1 cellular context compared by ENCODE assay signal in the genomic region with DNA sequence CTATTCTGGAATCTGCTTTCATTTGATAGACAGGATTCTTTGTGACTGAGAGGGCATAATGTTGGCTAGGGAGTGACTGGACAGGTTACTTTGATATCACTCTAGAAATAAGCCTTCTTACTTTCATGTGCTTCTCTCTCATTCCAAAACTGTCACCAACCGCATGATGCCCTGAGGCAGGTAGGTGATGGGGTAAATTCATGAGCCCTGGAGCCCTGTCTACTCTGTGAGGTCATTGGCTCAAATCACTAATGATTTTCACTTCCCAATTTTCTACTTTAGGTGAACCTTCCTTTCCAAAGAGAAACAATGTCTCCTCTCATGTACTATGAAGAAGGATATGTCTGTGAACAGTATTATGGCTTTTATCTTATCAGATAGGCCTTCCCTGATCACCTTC.
A peak's percentile ranks its signal among the peaks of the same experiment; 100 is the strongest.
TF ChIP-seq lines count a peak whose summit lies in the region.

No MANE protein-coding gene starts in this region.

TF ChIP-seq in GM12878, 131 proteins besides CTCF, POLR2A, EP300 and RAD21 (continued from another document):
- TF ChIP-seq, protein P1, sequence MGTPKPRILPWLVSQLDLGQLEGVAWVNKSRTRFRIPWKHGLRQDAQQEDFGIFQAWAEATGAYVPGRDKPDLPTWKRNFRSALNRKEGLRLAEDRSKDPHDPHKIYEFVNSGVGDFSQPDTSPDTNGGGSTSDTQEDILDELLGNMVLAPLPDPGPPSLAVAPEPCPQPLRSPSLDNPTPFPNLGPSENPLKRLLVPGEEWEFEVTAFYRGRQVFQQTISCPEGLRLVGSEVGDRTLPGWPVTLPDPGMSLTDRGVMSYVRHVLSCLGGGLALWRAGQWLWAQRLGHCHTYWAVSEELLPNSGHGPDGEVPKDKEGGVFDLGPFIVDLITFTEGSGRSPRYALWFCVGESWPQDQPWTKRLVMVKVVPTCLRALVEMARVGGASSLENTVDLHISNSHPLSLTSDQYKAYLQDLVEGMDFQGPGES (IDR thresholded peaks at IDR 0.05): no peak
- TF ChIP-seq GABPA (IDR thresholded peaks at IDR 0.05; ENCODE audit: low read depth) (no peak), RCOR1 (conservative IDR thresholded peaks at IDR 0.05; ENCODE audit: low read depth, low read length) (no peak), IKZF2 (IDR thresholded peaks at IDR 0.05) (peak in 1 of 2 experiments; percentile 33; a peak in 2 of 4 replicates)
